Comparison of ENCODE assay signal across 11 cellular contexts in genomic region chr4:40923326-40924095, GRCh38.
DNase-seq lines count a peak whose midpoint lies in the region; ATAC-seq and TF ChIP-seq lines count a peak whose summit lies in the region.
"Had no signal": no experiment of that assay in that cellular context is flagged by ENCODE, and none has a peak within 500 bp of the region (broad histone marks: within the 10 kb centered on the region; RNA-seq: fewer than 3 reads in every experiment).

No MANE protein-coding gene starts in this region.

- H3K4me1 ChIP-seq in Karpas-422 (ENCODE audit: low read length) = no peaks in the 10 kb centered on the region
- peaks cover 0 to 24% of the 10 kb centered on the region in 2 donors for H3K4me1 ChIP-seq in right atrium auricular region
- peaks cover 5 to 36% (median 15%) of the 10 kb centered on the region in 6 donors for H3K4me1 ChIP-seq in spleen
- H3K4me1 ChIP-seq in colonic mucosa = no peaks in the 10 kb centered on the region

- H3K9ac ChIP-seq in Karpas-422 (ENCODE audit: low read length) (no peak overlapping the region), colonic mucosa (ENCODE audit: low read depth in 2 of 2, low read length in 2 of 2) (no peak overlapping the region)

- H2AFZ ChIP-seq in Karpas-422 (ENCODE audit: low read length) = peak overlapping the region; percentile 97

- H3K9me3 ChIP-seq in Karpas-422 (ENCODE audit: low read length) (no peaks in the 10 kb centered on the region), right atrium auricular region (no peaks in the 10 kb centered on the region), spleen (no peaks in the 10 kb centered on the region), colonic mucosa (no peaks in the 10 kb centered on the region)

- 67 to 84% (median 74%) methylated on average over 19 of the region's 19 CpGs for WGBS in spleen, 5 donors

- no peaks in the 10 kb centered on the region for H3K9me2 ChIP-seq in Karpas-422 (replicated peaks; ENCODE audit: insufficient read depth, low read length)

- H3K27ac ChIP-seq in Karpas-422 (ENCODE audit: low read length) = no peak overlapping the region
- peak overlapping the region; percentile 95 for H3K27ac ChIP-seq in VCaP
- peak overlapping the region; percentile 13 to 43 for H3K27ac ChIP-seq in right atrium auricular region
- peak overlapping the region in 7 of 8 donors; percentile 64 to 80 (median 74) for H3K27ac ChIP-seq in spleen
- no peak overlapping the region for H3K27ac ChIP-seq in colonic mucosa

- ATAC-seq in HG03025 (IDR thresholded peaks at IDR 0.05; ENCODE audit: low FRiP score, unreplicated experiment) = no peak

- no peak overlapping the region for H3K4me3 ChIP-seq in Karpas-422 (ENCODE audit: low read length)
- H3K4me3 ChIP-seq in right atrium auricular region = no peak overlapping the region
- no peak overlapping the region for H3K4me3 ChIP-seq in spleen
- H3K4me3 ChIP-seq in colonic mucosa = no peak overlapping the region

- H3K36me3 ChIP-seq in Karpas-422 (ENCODE audit: insufficient read depth, low read length) (no peaks in the 10 kb centered on the region), right atrium auricular region (no peaks in the 10 kb centered on the region), spleen (no peaks in the 10 kb centered on the region), colonic mucosa (no peaks in the 10 kb centered on the region)

- H3K79me2 ChIP-seq in Karpas-422 (ENCODE audit: low read length) = no peaks in the 10 kb centered on the region

- H3K27me3 ChIP-seq in Karpas-422 (ENCODE audit: low read length) (no peaks in the 10 kb centered on the region), right atrium auricular region (no peaks in the 10 kb centered on the region), spleen (replicated peaks in 1 of 7) (no peaks in the 10 kb centered on the region), colonic mucosa (no peaks in the 10 kb centered on the region)

- DNase-seq in Karpas-422 = no peak
- DNase-seq in right atrium auricular region (ENCODE audit: low spot score) = no peak
- DNase-seq in spleen = no peak
- DNase-seq in CD1c-positive myeloid dendritic cell (ENCODE audit: extremely low spot score) = no peak
- DNase-seq in epidermal melanocyte (ENCODE audit: insufficient read length, low spot score) = no peak
- DNase-seq in colonic mucosa = no peak
- DNase-seq: CD4-positive, CD25-positive, alpha-beta regulatory T cell; GF-D8; naive B cell had no signal

- TF ChIP-seq CTCF in VCaP (conservative IDR thresholded peaks at IDR 0.05) (peak; percentile 71), right atrium auricular region (IDR thresholded peaks at IDR 0.05) (no peak), spleen (IDR thresholded peaks at IDR 0.05 in 8 of 11, conservative IDR thresholded peaks at IDR 0.05 in 3 of 11) (no peak), colonic mucosa (IDR thresholded peaks at IDR 0.05) (no peak)

- no peaks in the 10 kb centered on the region for H4K20me1 ChIP-seq in Karpas-422 (ENCODE audit: insufficient read depth, low read depth, low read length)

- H3K4me2 ChIP-seq in Karpas-422 (ENCODE audit: low read depth, low read length, poor library complexity, severe bottlenecking) = no peak overlapping the region

- TF ChIP-seq POLR2A in spleen (IDR thresholded peaks at IDR 0.05) = no peak

- intact Hi-C loops in spleen (cut with DNase I; ENCODE audit: low total_unique reads) (no loop called here), colonic mucosa (cut with DNase I) (no loop called here)

Comparison
In these comparisons a context has a peak if more than half of its experiments do, and no peak if none do; other contexts are left out.
1. H3K27ac ChIP-seq: peak in VCaP (single experiment), right atrium auricular region (2 of 2) and spleen (7 of 8); none in Karpas-422 (single experiment) and colonic mucosa (single experiment).